Comparison of ENCODE assay signal across 18 cellular contexts in the genomic region with DNA sequence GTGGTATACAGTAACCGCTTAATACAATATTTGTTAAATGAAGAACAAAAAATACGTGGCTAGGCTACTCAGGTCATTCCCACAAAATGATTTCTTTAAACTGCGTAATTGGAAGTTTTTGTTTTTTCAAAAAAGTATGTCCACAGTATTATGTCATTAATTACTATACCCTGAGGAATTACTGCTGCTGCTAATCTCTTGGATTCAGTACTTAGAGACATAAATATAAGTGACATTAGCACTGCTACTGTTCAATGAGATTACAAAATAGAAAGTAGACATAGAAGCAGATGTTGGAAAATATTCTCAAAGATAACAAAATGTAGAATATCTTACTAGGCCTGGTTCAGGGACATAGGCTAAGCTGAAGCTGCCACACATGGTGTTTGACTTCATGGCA. TPM values are rescaled to one million over a fixed set of nuclear protein-coding genes. Genes with fewer than 3 reads are reported as not detected.
DNase-seq lines count a peak whose midpoint lies in the region; ATAC-seq and TF ChIP-seq lines count a peak whose summit lies in the region.
"Had no signal": no experiment of that assay in that cellular context is flagged by ENCODE, and none has a peak within 500 bp of the region (broad histone marks: within the 10 kb centered on the region; RNA-seq: fewer than 3 reads in every experiment).

No MANE protein-coding gene starts in this region.

- H2AFZ ChIP-seq in smooth muscle cell (ENCODE audit: low read depth) (no peak overlapping the region), neural progenitor cell (replicated peaks) (no peak overlapping the region)
- H2AFZ ChIP-seq: GM23248 had no signal

- POLR2A ChIA-PET in MCF 10A (lab: Yijun Ruan, JAX) (interaction anchor here (1.4 kb wide), 1 partner anchor 13 kb away, joined by 5 read pairs; no protein-coding TSS in a partner anchor), HEK293 (lab: Yijun Ruan, JAX) (no interaction called here)
- POLR2A ChIA-PET in naive thymus-derived CD8-positive, alpha-beta T cell (lab: Charles Lee), result no interaction called here

- DNase-seq in MCF 10A (ENCODE audit: unreplicated experiment) (no peak), breast epithelium (ENCODE audit: low spot score in 2 of 2) (no peak), brain microvascular endothelial cell (no peak), smooth muscle cell (lab: John Stamatoyannopoulos, UW; ENCODE audit: unreplicated experiment) (no peak), neural progenitor cell (ENCODE audit: low spot score) (no peak)
- no peak for DNase-seq in naive thymus-derived CD8-positive, alpha-beta T cell
- DNase-seq: 8988T; ACHN; BE2C; C1 segment of cervical spinal cord; CD4-positive, CD25-positive, alpha-beta regulatory T cell; CD8-positive, alpha-beta memory T cell; COR-L47; GDM1; GM23248 had no signal

- H3K36me3 Mint-ChIP-seq in MCF 10A (ENCODE audit: insufficient read depth, unreplicated experiment) (peaks cover 57% of the 10 kb centered on the region), neural progenitor cell (peaks cover 15% of the 10 kb centered on the region)
- no peaks in the 10 kb centered on the region for H3K36me3 Mint-ChIP-seq in naive thymus-derived CD8-positive, alpha-beta T cell
- H3K36me3 Mint-ChIP-seq: CD4-positive, CD25-positive, alpha-beta regulatory T cell; CD8-positive, alpha-beta memory T cell had no signal

- H3K9ac ChIP-seq in smooth muscle cell (ENCODE audit: low read depth) (no peak overlapping the region), neural progenitor cell (no peak overlapping the region)
- H3K9ac ChIP-seq: GM23248 had no signal

- TF ChIP-seq CTCF in MCF 10A (IDR thresholded peaks at IDR 0.05; ENCODE audit: unreplicated experiment) (no peak), breast epithelium (IDR thresholded peaks at IDR 0.05) (no peak), HEK293 (tag by site-specific recombination; IDR thresholded peaks at IDR 0.05) (no peak), brain microvascular endothelial cell (IDR thresholded peaks at IDR 0.05; ENCODE audit: low read depth, low read length, missing control alignments) (no peak), smooth muscle cell (IDR thresholded peaks at IDR 0.05; ENCODE audit: borderline replicate concordance, insufficient read depth, poor library complexity, severe bottlenecking) (no peak), neural progenitor cell (IDR thresholded peaks at IDR 0.05) (no peak)

- H3K4me1 ChIP-seq in breast epithelium (no peaks in the 10 kb centered on the region), HEK293 (ENCODE audit: control insufficient read depth, insufficient read depth, low read length) (peaks cover 20% of the 10 kb centered on the region), smooth muscle cell (ENCODE audit: low read depth) (peaks cover 8% of the 10 kb centered on the region), neural progenitor cell (no peaks in the 10 kb centered on the region)
- H3K4me1 ChIP-seq: BE2C had no signal

- H3K27me3 ChIP-seq in breast epithelium (no peaks in the 10 kb centered on the region), brain microvascular endothelial cell (replicated peaks) (no peaks in the 10 kb centered on the region), smooth muscle cell (ENCODE audit: low read depth) (no peaks in the 10 kb centered on the region), neural progenitor cell (no peaks in the 10 kb centered on the region)
- H3K27me3 ChIP-seq: BE2C had no signal

- H3K9me3 Mint-ChIP-seq in MCF 10A (ENCODE audit: unreplicated experiment) (peaks cover 6% of the 10 kb centered on the region), neural progenitor cell (no peaks in the 10 kb centered on the region)
- no peaks in the 10 kb centered on the region for H3K9me3 Mint-ChIP-seq in naive thymus-derived CD8-positive, alpha-beta T cell
- H3K9me3 Mint-ChIP-seq: CD8-positive, alpha-beta memory T cell had no signal

- H3F3A ChIP-seq in smooth muscle cell (ENCODE audit: low read depth), result peaks cover 16% of the 10 kb centered on the region
- H3F3A ChIP-seq in neural progenitor cell (ENCODE audit: low read depth), result no peaks in the 10 kb centered on the region

- H3K27ac Mint-ChIP-seq in MCF 10A (ENCODE audit: low read depth, unreplicated experiment), result peak overlapping the region; percentile 51
- H3K27ac Mint-ChIP-seq in neural progenitor cell, result no peak overlapping the region
- H3K27ac Mint-ChIP-seq in naive thymus-derived CD8-positive, alpha-beta T cell, result no peak overlapping the region
- H3K27ac Mint-ChIP-seq: CD4-positive, CD25-positive, alpha-beta regulatory T cell; CD8-positive, alpha-beta memory T cell had no signal

- no peak for ATAC-seq in HG03175 (IDR thresholded peaks at IDR 0.05; ENCODE audit: unreplicated experiment)
- no peak for ATAC-seq in naive thymus-derived CD8-positive, alpha-beta T cell

- no peaks in the 10 kb centered on the region for H3K36me3 ChIP-seq in breast epithelium
- H3K36me3 ChIP-seq in HEK293 (ENCODE audit: control insufficient read depth in 2 of 2, insufficient read depth in 1 of 2, low read length in 2 of 2), result peaks cover 0 to 5% of the 10 kb centered on the region in 2 experiments; a peak in 1 of 3 replicates
- H3K36me3 ChIP-seq in brain microvascular endothelial cell (replicated peaks), result peaks cover 47% of the 10 kb centered on the region
- H3K36me3 ChIP-seq in smooth muscle cell (ENCODE audit: low read depth), result peaks cover 5% of the 10 kb centered on the region
- no peaks in the 10 kb centered on the region for H3K36me3 ChIP-seq in neural progenitor cell
- H3K36me3 ChIP-seq: BE2C had no signal

- intact Hi-C loops in MCF 10A (cut with micrococcal nuclease) (no loop called here), breast epithelium (cut with DNase I; ENCODE audit: low total_unique reads) (no loop called here)

- WGBS in smooth muscle cell (ENCODE audit: low lambda C conversion rate), result 84% methylated on average over 3 of the region's 3 CpGs

- in situ Hi-C loops in brain microvascular endothelial cell (cut with HindIII; ENCODE audit: low pct_ligation_motif_present, low sequenced_read_pairs), result no loop called here

- H3K27me3 Mint-ChIP-seq in MCF 10A (ENCODE audit: insufficient read depth, unreplicated experiment) (no peaks in the 10 kb centered on the region), neural progenitor cell (ENCODE audit: insufficient read depth, low read depth) (no peaks in the 10 kb centered on the region)
- peaks cover 0 to 17% (median 3%) of the 10 kb centered on the region in 5 donors for H3K27me3 Mint-ChIP-seq in naive thymus-derived CD8-positive, alpha-beta T cell
- H3K27me3 Mint-ChIP-seq: CD4-positive, CD25-positive, alpha-beta regulatory T cell had no signal

- H3K4me2 ChIP-seq in smooth muscle cell (no peak overlapping the region), neural progenitor cell (no peak overlapping the region)

- no TSS peak for BruUV-seq in MCF 10A (replicated peaks; lab: Mats Ljungman, UMichigan)

- peaks cover 28% of the 10 kb centered on the region for H3K4me1 Mint-ChIP-seq in MCF 10A (ENCODE audit: insufficient read depth, unreplicated experiment)
- peaks cover 14% of the 10 kb centered on the region for H3K4me1 Mint-ChIP-seq in neural progenitor cell
- H3K4me1 Mint-ChIP-seq in naive thymus-derived CD8-positive, alpha-beta T cell, result no peaks in the 10 kb centered on the region
- H3K4me1 Mint-ChIP-seq: CD4-positive, CD25-positive, alpha-beta regulatory T cell; CD8-positive, alpha-beta memory T cell had no signal

- no peak overlapping the region for H3K4me3 Mint-ChIP-seq in MCF 10A (ENCODE audit: unreplicated experiment)
- no peak overlapping the region for H3K4me3 Mint-ChIP-seq in neural progenitor cell
- no peak overlapping the region for H3K4me3 Mint-ChIP-seq in naive thymus-derived CD8-positive, alpha-beta T cell
- H3K4me3 Mint-ChIP-seq: CD4-positive, CD25-positive, alpha-beta regulatory T cell; CD8-positive, alpha-beta memory T cell had no signal

- H3K79me2 ChIP-seq in smooth muscle cell (ENCODE audit: low read depth), result peaks cover 91% of the 10 kb centered on the region
- peaks cover 64% of the 10 kb centered on the region for H3K79me2 ChIP-seq in neural progenitor cell (ENCODE audit: low read depth)

- no peak overlapping the region for H3K4me3 ChIP-seq in breast epithelium
- no peak overlapping the region for H3K4me3 ChIP-seq in HEK293 (ENCODE audit: low read depth, low read length)
- no peak overlapping the region for H3K4me3 ChIP-seq in brain microvascular endothelial cell (ENCODE audit: low read depth, low read length)
- no peak overlapping the region for H3K4me3 ChIP-seq in smooth muscle cell
- H3K4me3 ChIP-seq in neural progenitor cell, result no peak overlapping the region
- H3K4me3 ChIP-seq: GM23248, HAP-1 had no signal

- CTCF ChIA-PET in MCF 10A (lab: Yijun Ruan, JAX) (no interaction called here), HEK293 (lab: Yijun Ruan, JAX) (interaction anchor here (0.6 kb wide), 2 partner anchors 97 to 584 kb away, joined by 3 to 8 read pairs; no protein-coding TSS in a partner anchor)

- no peak for TF ChIP-seq POLR2A in breast epithelium (IDR thresholded peaks at IDR 0.05)

- H3K9me3 ChIP-seq in breast epithelium (no peaks in the 10 kb centered on the region), HEK293 (ENCODE audit: control insufficient read depth, insufficient read depth, low read depth, low read length) (no peaks in the 10 kb centered on the region), smooth muscle cell (replicated peaks; ENCODE audit: low read depth) (no peaks in the 10 kb centered on the region), neural progenitor cell (ENCODE audit: low read depth) (no peaks in the 10 kb centered on the region)
- H3K9me3 ChIP-seq: BE2C, HAP-1 had no signal

- peaks cover 4% of the 10 kb centered on the region for H4K20me1 ChIP-seq in smooth muscle cell (ENCODE audit: low read depth)
- H4K20me1 ChIP-seq in neural progenitor cell (ENCODE audit: low read depth), result peaks cover 3% of the 10 kb centered on the region

- H3K27ac ChIP-seq in breast epithelium (no peak overlapping the region), HEK293 (ENCODE audit: extremely low read depth, low read depth, low read length) (no peak overlapping the region), brain microvascular endothelial cell (peak overlapping the region; percentile 11), smooth muscle cell (ENCODE audit: low read depth) (peak overlapping the region; percentile 99), neural progenitor cell (no peak overlapping the region)

TF ChIP-seq in HEK293, 187 proteins besides CTCF, POLR2A, EP300 and RAD21 (continues in another document):
- no peak for TF ChIP-seq ZNF677 (tag by site-specific recombination; IDR thresholded peaks at IDR 0.05)

RNA-seq across cellular contexts. Expression of a gene that starts 36.3 kb away (rescaled TPM):
- 78.2 and 80.0 TPM in 2 replicates for total RNA-seq in MCF 10A (2022)
- total RNA-seq in breast epithelium, result under 1 TPM in 1 of 3 donors, not detected in 2; 0.16 TPM
- total RNA-seq in smooth muscle cell, result 354 and 393 TPM in 2 replicates
- 44.9 and 54.8 TPM in 2 replicates for polyA plus RNA-seq in smooth muscle cell
- total RNA-seq in neural progenitor cell (ENCODE audit: low replicate concordance), result 136 and 200 TPM in 2 replicates
- total RNA-seq in naive thymus-derived CD8-positive, alpha-beta T cell, result not detected
- not detected for polyA plus RNA-seq in naive thymus-derived CD8-positive, alpha-beta T cell
- total RNA-seq: CD8-positive, alpha-beta memory T cell had no signal
- polyA plus RNA-seq: CD4-positive, CD25-positive, alpha-beta regulatory T cell; CD8-positive, alpha-beta memory T cell had no signal

Comparison
In these comparisons a context has a peak if more than half of its experiments do, and no peak if none do; other contexts are left out.
1. RNA of a gene that starts 36.3 kb away (total RNA-seq): 354 to 393 TPM in smooth muscle cell, 136 to 200 TPM in neural progenitor cell and 78.2 to 80.0 TPM in MCF 10A; 0.16 TPM in breast epithelium and not detected in naive thymus-derived CD8-positive, alpha-beta T cell; every median in the first group is over 10 times any median in the second.
2. H3K27ac ChIP-seq: peak in brain microvascular endothelial cell (single experiment) and smooth muscle cell (single experiment); none in breast epithelium (0 of 2), HEK293 (single experiment) and neural progenitor cell (single experiment).